ENCODE assay signal across 8 cellular contexts in genomic region chr10:22315455-22316285, GRCh38. TPM values are rescaled to one million over a fixed set of nuclear protein-coding genes. Genes with fewer than 3 reads are reported as not detected.
DNase-seq lines count a peak whose midpoint lies in the region; ATAC-seq and TF ChIP-seq lines count a peak whose summit lies in the region.

No MANE protein-coding gene starts in this region.

- H3K4me3 Mint-ChIP-seq in immature natural killer cell, result peak overlapping the region; percentile 96 to 99 (median 97)

- peak overlapping the region; percentile 54 for H3K4me3 ChIP-seq in HL-60 (replicated peaks; ENCODE audit: insufficient read depth, low read length)

- H3K27ac ChIP-seq in HL-60 (replicated peaks) (peak overlapping the region; percentile 95), adipose tissue (ENCODE audit: low read depth, low read length) (peak overlapping the region; percentile 73)

- peaks cover 8 to 21% (median 20%) of the 10 kb centered on the region in 3 donors for H3K27me3 Mint-ChIP-seq in immature natural killer cell (ENCODE audit: low read depth in 3 of 3)

- peak; percentile 15 for ATAC-seq in GM21381 (IDR thresholded peaks at IDR 0.05; ENCODE audit: unreplicated experiment)
- ATAC-seq in stimulated activated naive CD8-positive, alpha-beta T cell treated with anti-CD3 and anti-CD28 coated beads, Interleukin-15, Interleukin-2, amounts not matched to agents 100 U/mL and 50 U/mL, for 24 hours, result peak; percentile 21

- no peak for TF ChIP-seq CTCF in HL-60 (IDR thresholded peaks at IDR 0.05; ENCODE audit: insufficient read depth, low read length)

- DNase-seq in ELR (ENCODE audit: low read depth) (peak; percentile 20), HL-60 (ENCODE audit: low read depth in 1 of 2, low spot score in 1 of 2) (no peak), immature natural killer cell (peak in 1 of 3 donors; percentile 53), SKM-1 (lab: John Stamatoyannopoulos, UW; ENCODE audit: unreplicated experiment) (no peak)
- no peak for DNase-seq in stimulated activated naive CD8-positive, alpha-beta T cell treated with anti-CD3 and anti-CD28 coated beads, Interleukin-15, Interleukin-2, amounts not matched to agents 100 U/mL and 50 U/mL, for 24 hours
- no peak for DNase-seq in activated CD4-positive, alpha-beta T cell treated with anti-CD3 and anti-CD28 coated beads, Interleukin-2, amount 50 U/mL, for 4 hours

- peaks cover 0 to 4% (median 0%) of the 10 kb centered on the region in 3 donors for H3K36me3 Mint-ChIP-seq in immature natural killer cell

- H3K4me1 Mint-ChIP-seq in immature natural killer cell, result peaks cover 27 to 49% of the 10 kb centered on the region in 2 donors

- WGBS in adipose tissue, 3 donors, result 1% methylated on average over 51 to 53 of the region's 53 CpGs

- H3K9me3 Mint-ChIP-seq in immature natural killer cell, result peaks cover 0 to 2% (median 0%) of the 10 kb centered on the region in 6 donors

- no peaks in the 10 kb centered on the region for H3K27me3 ChIP-seq in HL-60 (ENCODE audit: insufficient read depth, poor library complexity, severe bottlenecking)

- H3K27ac Mint-ChIP-seq in immature natural killer cell, result peak overlapping the region; percentile 85 to 98 (median 92)

RNA-seq across cellular contexts. Expression of gene COMMD3, which starts 0.5 kb away (rescaled TPM):
- polyA plus RNA-seq in adipose tissue (10 to 100 TPM; 30.2 to 65.8 (median 48.4) TPM), immature natural killer cell (100 to 1,000 TPM in 1 of 3 donors, 10 to 100 TPM in 2; 80.5 to 112 (median 82.6) TPM)

RNA-seq across cellular contexts. Expression of gene BMI1, which starts 5.2 kb away (rescaled TPM):
- polyA plus RNA-seq in adipose tissue (10 to 100 TPM; 15.5 to 35.5 (median 25.0) TPM), immature natural killer cell (10 to 100 TPM; 23.4 to 52.9 (median 29.6) TPM)

RNA-seq across cellular contexts. Expression of gene SPAG6, which starts 29.6 kb away (rescaled TPM):
- polyA plus RNA-seq in adipose tissue, result under 1 TPM in 1 of 3 donors, not detected in 2; 0.06 TPM
- polyA plus RNA-seq in immature natural killer cell, result not detected
